15 cellular contexts compared by ENCODE assay signal in the genomic region with DNA sequence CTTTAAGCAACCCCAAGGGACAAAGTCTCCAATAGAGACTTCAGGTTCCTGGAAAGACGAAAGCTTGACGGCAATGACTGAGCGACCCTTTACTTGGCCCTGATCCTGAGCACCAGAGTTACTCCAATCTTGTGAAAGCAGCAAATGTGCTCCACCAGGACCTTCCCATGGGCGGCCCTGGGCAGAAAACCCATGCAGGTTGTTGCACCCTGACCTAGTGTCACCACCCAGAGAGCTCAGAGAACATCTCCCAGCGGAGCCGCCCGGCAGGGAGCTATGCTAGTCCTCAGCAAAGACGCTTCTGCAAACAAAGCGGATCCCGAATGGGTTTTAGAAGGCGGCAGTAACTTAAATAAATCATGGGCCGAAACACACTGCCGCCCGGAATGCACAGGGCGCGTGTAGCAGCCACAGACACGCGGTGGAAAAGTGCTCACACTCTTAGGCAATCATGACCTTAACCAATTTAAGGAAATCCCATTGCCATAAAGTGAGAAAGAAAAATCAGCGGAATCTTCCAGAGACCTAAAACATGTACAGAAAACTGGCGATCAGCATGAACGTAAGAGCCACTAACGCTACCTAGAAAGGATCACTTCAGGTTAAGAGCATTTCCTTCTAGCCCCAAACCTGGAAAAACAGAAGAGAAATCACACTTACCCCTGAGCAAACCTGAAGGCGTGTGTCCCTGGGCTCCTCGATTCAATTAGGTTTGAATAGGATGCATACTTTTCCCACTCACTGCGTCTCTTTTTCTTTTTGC. TPM values are rescaled to one million over a fixed set of nuclear protein-coding genes. Genes with fewer than 3 reads are reported as not detected.
DNase-seq lines count a peak whose midpoint lies in the region; ATAC-seq, FAIRE-seq and TF ChIP-seq lines count a peak whose summit lies in the region.
"Had no signal": no experiment of that assay in that cellular context is flagged by ENCODE, and none has a peak within 500 bp of the region (broad histone marks: within the 10 kb centered on the region; RNA-seq: fewer than 3 reads in every experiment).

No MANE protein-coding gene starts in this region.

- no peaks in the 10 kb centered on the region for H3K9me3 ChIP-seq in HepG2 (ENCODE audit: low read length)
- H3K9me3 ChIP-seq: BE2C had no signal

- no peaks in the 10 kb centered on the region for H3K9me3 Mint-ChIP-seq in activated CD4-positive, alpha-beta memory T cell treated with anti-CD3 and anti-CD28 coated beads for 36 hours
- H3K9me3 Mint-ChIP-seq: activated T-cell treated with anti-CD3 and anti-CD28 coated beads, Interleukin-2, amount 50 U/mL, for 4 hours; memory B cell had no signal

- no peak overlapping the region for H3K4me2 ChIP-seq in HepG2 (ENCODE audit: low read depth, low read length)

- POLR2A ChIA-PET in HepG2 (lab: Yijun Ruan, JAX), result no interaction called here
- POLR2A ChIA-PET in activated CD4-positive, alpha-beta memory T cell treated with anti-CD3 and anti-CD28 coated beads for 36 hours (lab: Charles Lee), result no interaction called here

- peak; percentile 38 for DNase-seq in EL
- peak in 1 of 2 donors; percentile 37 for DNase-seq in cardiac fibroblast (ENCODE audit: low read depth in 2 of 2)
- DNase-seq in HepG2 (ENCODE audit: low spot score), result no peak
- DNase-seq in stimulated activated CD4-positive, alpha-beta T cell treated with anti-CD3 and anti-CD28 coated beads, Interleukin-15, amount 100 ng/mL, for 24 hours, result no peak
- DNase-seq in activated CD4-positive, alpha-beta memory T cell treated with anti-CD3 and anti-CD28 coated beads for 36 hours, result no peak
- no peak for DNase-seq in GF-D8 (lab: John Stamatoyannopoulos, UW)
- DNase-seq: activated T-cell treated with anti-CD3 and anti-CD28 coated beads, Interleukin-2, amount 50 U/mL, for 4 hours; BE2C; NCI-H2171 treated with DMSO at 0.1 percent for 48 hours had no signal

- no peak overlapping the region for H3K27ac Mint-ChIP-seq in activated CD4-positive, alpha-beta memory T cell treated with anti-CD3 and anti-CD28 coated beads for 36 hours
- H3K27ac Mint-ChIP-seq: memory B cell had no signal

- no peak overlapping the region for H3K9ac ChIP-seq in HepG2 (ENCODE audit: insufficient read depth, low read depth, low read length)

- no peak for FAIRE-seq in HepG2 (lab: Jason Lieb, UNC)
- FAIRE-seq: frontal cortex, G401.6 had no signal

- WGBS in HepG2 (ENCODE audit: low lambda C conversion rate), result 16% methylated on average over 25 of the region's 25 CpGs

- no peaks in the 10 kb centered on the region for H3K4me1 Mint-ChIP-seq in activated CD4-positive, alpha-beta memory T cell treated with anti-CD3 and anti-CD28 coated beads for 36 hours (ENCODE audit: low read depth)
- H3K4me1 Mint-ChIP-seq: memory B cell had no signal

- in situ Hi-C loops in HepG2 (cut with HindIII; ENCODE audit: extremely low pct_ligation_motif_present, low pct_unique_long_range_greater_than_20kb), result loop anchor here (10.0 kb wide), 1 partner anchor 259 kb away; no protein-coding TSS in a partner anchor

- CTCF ChIA-PET in HepG2 (lab: Yijun Ruan, JAX; ENCODE audit: low intra/inter-chr PET ratio, low total read pairs), result no interaction called here
- CTCF ChIA-PET in activated CD4-positive, alpha-beta memory T cell treated with anti-CD3 and anti-CD28 coated beads for 36 hours (lab: Charles Lee), result interaction anchor here (1.0 to 1.8 kb wide), 4 partner anchors 8 to 99 kb away, joined by 3 to 11 read pairs (median 4); no protein-coding TSS in a partner anchor

- H3K36me3 ChIP-seq in HepG2 (replicated peaks in 1 of 2; ENCODE audit: control insufficient read depth in 1 of 2, insufficient read depth in 2 of 2, low read length in 2 of 2), result no peaks in the 10 kb centered on the region
- H3K36me3 ChIP-seq: BE2C had no signal

- H3K4me1 ChIP-seq in HepG2 (ENCODE audit: insufficient read depth, low read length), result no peaks in the 10 kb centered on the region
- H3K4me1 ChIP-seq: BE2C had no signal

- H3K4me3 Mint-ChIP-seq in activated CD4-positive, alpha-beta memory T cell treated with anti-CD3 and anti-CD28 coated beads for 36 hours, result no peak overlapping the region
- H3K4me3 Mint-ChIP-seq: activated T-cell treated with anti-CD3 and anti-CD28 coated beads, Interleukin-2, amount 50 U/mL, for 4 hours; memory B cell had no signal

- BruUV-seq in HepG2 (replicated peaks; lab: Mats Ljungman, UMichigan), result no TSS peak

- intact Hi-C loops in HepG2 (cut with micrococcal nuclease; ENCODE audit: unreplicated experiment), result no loop called here
- intact Hi-C loops in activated CD4-positive, alpha-beta memory T cell treated with anti-CD3 and anti-CD28 coated beads for 36 hours (cut with micrococcal nuclease), result no loop called here

- no peaks in the 10 kb centered on the region for H3K27me3 Mint-ChIP-seq in activated CD4-positive, alpha-beta memory T cell treated with anti-CD3 and anti-CD28 coated beads for 36 hours

- peak; percentile 43; the same call in 2 of the 3 replicates for ATAC-seq in HepG2
- ATAC-seq in GM19395 (IDR thresholded peaks at IDR 0.05; ENCODE audit: unreplicated experiment), result no peak
- ATAC-seq: activated T-cell treated with anti-CD3 and anti-CD28 coated beads, Interleukin-2, amount 50 U/mL, for 4 hours had no signal

- no peak for TF ChIP-seq RAD21 in HepG2 (CRISPR knock-in tag; IDR thresholded peaks at IDR 0.05)

- H3K27ac ChIP-seq in HepG2 (ENCODE audit: extremely low read length, insufficient read depth, low read length) (no peak overlapping the region), skin epidermis (peak overlapping the region; percentile 24 to 90 (median 74))
- H3K27ac ChIP-seq: RWPE1 had no signal

- H3K4me3 ChIP-seq in cardiac fibroblast (replicated peaks in 1 of 2; ENCODE audit: low read depth in 2 of 2, low read length in 2 of 2) (peak overlapping the region; percentile 86 to 98), HepG2 (replicated peaks in 1 of 3; ENCODE audit: insufficient read depth in 1 of 3, low read depth in 2 of 3, low read length in 3 of 3) (no peak overlapping the region), skin epidermis (peak overlapping the region; percentile 27 to 41 (median 36))

- H3K79me2 ChIP-seq in HepG2 (ENCODE audit: insufficient read depth, low read length), result no peaks in the 10 kb centered on the region

- TF ChIP-seq CTCF in cardiac fibroblast (IDR thresholded peaks at IDR 0.05; ENCODE audit: low read depth, low read length), result no peak
- TF ChIP-seq CTCF in HepG2 (CRISPR knock-in tag; IDR thresholded peaks at IDR 0.05), result no peak

- no peak for TF ChIP-seq POLR2A in HepG2 (IDR thresholded peaks at IDR 0.05; ENCODE audit: insufficient read depth in 1 of 2, low read depth in 2 of 2, low read length in 2 of 2)

- no peak overlapping the region for H2AFZ ChIP-seq in HepG2 (ENCODE audit: low read length)

- H3K27me3 ChIP-seq in HepG2 (ENCODE audit: control insufficient read depth in 1 of 2, insufficient read depth in 2 of 2, low read length in 2 of 2), result peaks cover 7 to 89% of the 10 kb centered on the region in 2 experiments; a peak in 4 of 5 replicates
- H3K27me3 ChIP-seq: BE2C had no signal

- TF ChIP-seq EP300 in HepG2 (IDR thresholded peaks at IDR 0.05; ENCODE audit: low read depth in 2 of 2, low read length in 2 of 2) (no peak), HepG2 (CRISPR knock-in tag; IDR thresholded peaks at IDR 0.05; ENCODE audit: borderline replicate concordance) (no peak)

- H3K36me3 Mint-ChIP-seq in activated CD4-positive, alpha-beta memory T cell treated with anti-CD3 and anti-CD28 coated beads for 36 hours, result peaks cover 4% of the 10 kb centered on the region
- H3K36me3 Mint-ChIP-seq: memory B cell had no signal

- H4K20me1 ChIP-seq in HepG2 (ENCODE audit: insufficient read depth, low read length), result no peaks in the 10 kb centered on the region

TF ChIP-seq in HepG2, 621 proteins besides CTCF, POLR2A, EP300 and RAD21:
- TF ChIP-seq EZH2 (conservative IDR thresholded peaks at IDR 0.05; ENCODE audit: low read depth, low read length) (peak; percentile 88), MEIS1 (CRISPR knock-in tag; IDR thresholded peaks at IDR 0.05; ENCODE audit: borderline replicate concordance) (no peak)

RNA-seq across cellular contexts. Expression of gene COL6A3, which starts 0.5 kb away (rescaled TPM):
- total RNA-seq in HepG2 (2016; rRNA removed; fragmentation: Illumina TruSeq; extraction: Trizol), result not detected in 2 replicates
- not detected in 2 replicates for total RNA-seq in HepG2 (2016; cell fraction: cytosol; rRNA removed; fragmentation: Illumina TruSeq; extraction: Trizol; ENCODE audit: low read depth)
- total RNA-seq in HepG2 (2016; cell fraction: insoluble cytoplasmic fraction; rRNA removed; fragmentation: Illumina TruSeq; extraction: Trizol), result not detected in 2 replicates
- not detected in 2 replicates for total RNA-seq in HepG2 (2016; cell fraction: membrane; rRNA removed; fragmentation: Illumina TruSeq; extraction: Trizol)
- not detected in 2 replicates for total RNA-seq in HepG2 (2016; cell fraction: nucleus; rRNA removed; fragmentation: Illumina TruSeq; extraction: Trizol)
- 0.01 and 0.03 TPM in 2 replicates for polyA plus RNA-seq in HepG2 (2011; rRNA removed)
- polyA plus RNA-seq in HepG2 (2011; cell fraction: cytosol; rRNA removed), result under 0.01 and 0.01 TPM in 2 replicates
- polyA plus RNA-seq in HepG2 (2011; cell fraction: nucleus; rRNA removed), result 0.10 and 0.12 TPM in 2 replicates
- polyA plus RNA-seq in HepG2 (2012), result 0.09 TPM in 1 of 2 replicates, not detected in the other
- not detected in 2 replicates for polyA plus RNA-seq in HepG2 (2016; cell fraction: cytosol; fragmentation: Illumina TruSeq; extraction: Trizol; ENCODE audit: low read depth)
- polyA plus RNA-seq in HepG2 (2016; cell fraction: insoluble cytoplasmic fraction; fragmentation: Illumina TruSeq; extraction: Trizol; ENCODE audit: low read depth), result not detected in 2 replicates
- not detected in 2 replicates for polyA plus RNA-seq in HepG2 (2016; cell fraction: membrane; fragmentation: Illumina TruSeq; extraction: Trizol; ENCODE audit: low read depth)
- not detected in 2 replicates for polyA plus RNA-seq in HepG2 (2016; cell fraction: nucleus; fragmentation: Illumina TruSeq; extraction: Trizol; ENCODE audit: insufficient read depth, low read depth)
- 0.02 and 0.06 TPM in 2 replicates for polyA minus RNA-seq in HepG2 (2011; rRNA and poly(A)+ RNA removed; ENCODE audit: low replicate concordance)
- polyA minus RNA-seq in HepG2 (2011; cell fraction: cytosol; rRNA and poly(A)+ RNA removed), result not detected in 2 replicates
- under 0.01 TPM in 1 of 2 replicates, not detected in the other for polyA minus RNA-seq in HepG2 (2011; cell fraction: nucleus; rRNA and poly(A)+ RNA removed)
- total RNA-seq in activated CD4-positive, alpha-beta memory T cell treated with anti-CD3 and anti-CD28 coated beads for 36 hours, result 10 to 100 TPM; 27.7 to 29.7 TPM

Comparison
In these comparisons a context has a peak if more than half of its experiments do, and no peak if none do; other contexts are left out.
1. H3K4me3 ChIP-seq: peak in cardiac fibroblast (2 of 2) and skin epidermis (7 of 7); none in HepG2 (0 of 3).
2. RNA of gene COL6A3, which starts 0.5 kb away (total RNA-seq): 27.7 to 29.7 TPM in activated CD4-positive, alpha-beta memory T cell treated with anti-CD3 and anti-CD28 coated beads for 36 hours; not detected in HepG2; every median in the first group is over 10 times any median in the second.